ENCODE assay signal across 8 cellular contexts in the genomic region with DNA sequence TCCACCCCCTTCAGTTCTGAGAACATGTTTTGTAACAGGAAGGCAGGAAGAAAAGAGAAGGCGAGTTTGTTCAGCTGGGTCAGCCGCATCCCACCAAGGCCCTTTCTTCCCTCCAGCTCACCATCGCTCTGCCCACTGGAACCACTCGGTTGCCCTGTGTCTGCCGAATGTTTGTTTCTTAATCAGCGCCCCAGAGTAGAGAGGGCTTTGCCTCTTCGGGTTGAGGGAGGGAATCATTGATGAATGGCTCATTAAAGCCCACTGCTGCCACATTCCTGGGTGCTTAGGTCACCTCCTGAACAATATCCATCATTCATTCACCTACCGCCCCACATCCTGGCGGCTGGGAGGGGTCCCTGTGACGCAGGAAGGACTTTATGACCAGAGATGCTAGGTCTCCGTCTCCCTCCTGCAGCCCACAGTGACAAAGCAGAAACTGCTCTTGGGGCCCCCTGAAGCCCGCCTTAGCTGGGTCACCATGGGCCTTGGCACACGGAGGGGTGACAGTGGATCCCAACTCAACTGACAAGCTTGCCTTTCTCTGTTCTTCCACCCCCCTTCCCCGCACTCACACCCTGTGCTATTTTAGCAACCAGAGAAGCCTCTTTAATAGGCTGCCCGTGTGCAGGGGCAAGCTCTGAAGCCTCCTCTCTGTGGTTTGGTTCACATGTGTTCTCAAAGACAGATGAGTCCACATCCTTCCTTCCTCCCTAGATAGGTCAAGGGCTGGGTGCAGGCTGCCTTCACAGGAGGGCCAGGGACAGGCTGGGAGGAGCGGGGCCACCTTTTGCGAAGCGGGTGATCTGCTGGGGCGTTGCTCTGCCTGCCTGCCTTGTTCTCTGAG. TPM values are rescaled to one million over a fixed set of nuclear protein-coding genes. Genes with fewer than 3 reads are reported as not detected.
DNase-seq lines count a peak whose midpoint lies in the region; ATAC-seq and TF ChIP-seq lines count a peak whose summit lies in the region.

No MANE protein-coding gene starts in this region.

- H3K27me3 Mint-ChIP-seq in activated B cell treated with CpG ODN at 0.5 μM for 24 hours: no peaks in the 10 kb centered on the region
- no peaks in the 10 kb centered on the region for H3K27me3 Mint-ChIP-seq in neural crest cell (ENCODE audit: low read depth)

- H2AFZ ChIP-seq in DND-41 (ENCODE audit: low read depth, low read length): no peak overlapping the region
- H2AFZ ChIP-seq in fibroblast of lung (ENCODE audit: low read length): no peak overlapping the region

- H3K36me3 Mint-ChIP-seq in activated B cell treated with CpG ODN at 0.5 μM for 24 hours (ENCODE audit: low read depth) (peaks cover 18% of the 10 kb centered on the region), neural crest cell (ENCODE audit: low read depth) (peaks cover 4% of the 10 kb centered on the region)

- H3K4me3 Mint-ChIP-seq in activated B cell treated with CpG ODN at 0.5 μM for 24 hours (no peak overlapping the region), neural crest cell (peak overlapping the region; percentile 60)

- H3K4me1 ChIP-seq in DND-41 (ENCODE audit: insufficient read depth, low read length) (peaks cover 7% of the 10 kb centered on the region), fibroblast of lung (ENCODE audit: control insufficient read depth, extremely low read depth, insufficient read depth, low read length) (peaks cover 21% of the 10 kb centered on the region)

- H3K9ac ChIP-seq in DND-41 (ENCODE audit: low read depth, low read length): no peak overlapping the region
- peak overlapping the region; percentile 14 for H3K9ac ChIP-seq in fibroblast of lung (ENCODE audit: insufficient read depth, low read length)

- H3K27ac ChIP-seq in DND-41 (ENCODE audit: low read length): no peak overlapping the region
- H3K27ac ChIP-seq in fibroblast of lung (ENCODE audit: insufficient read depth, low read length): peak overlapping the region; percentile 86

- ATAC-seq in DND-41 (ENCODE audit: insufficient read depth, low read depth) (peak; percentile 66), activated B cell treated with CpG ODN at 0.5 μM for 24 hours (ENCODE audit: low read depth) (peak; percentile 57), HG02642 (IDR thresholded peaks at IDR 0.05; ENCODE audit: poor library complexity, unreplicated experiment) (no peak)

- H3K9me3 Mint-ChIP-seq in activated B cell treated with CpG ODN at 0.5 μM for 24 hours (no peaks in the 10 kb centered on the region), neural crest cell (no peaks in the 10 kb centered on the region)

- peak overlapping the region; percentile 79 for H3K27ac Mint-ChIP-seq in activated B cell treated with CpG ODN at 0.5 μM for 24 hours
- H3K27ac Mint-ChIP-seq in neural crest cell (ENCODE audit: unreplicated experiment): peak overlapping the region; percentile 96

- H3K9me3 ChIP-seq in DND-41 (ENCODE audit: insufficient read depth, low read length, severe bottlenecking): no peaks in the 10 kb centered on the region
- H3K9me3 ChIP-seq in fibroblast of lung (ENCODE audit: control insufficient read depth, insufficient read depth, low read depth, low read length): no peaks in the 10 kb centered on the region

- POLR2A ChIA-PET in activated B cell treated with CpG ODN at 0.5 μM for 24 hours (lab: Charles Lee): interaction anchor here (0.8 kb wide), 1 partner anchor 59 kb away, joined by 6 read pairs; no protein-coding TSS in a partner anchor

- DNase-seq in DND-41 (peak; percentile 27), HT-29 (ENCODE audit: low spot score) (peak; percentile 98), activated B cell treated with CpG ODN at 0.5 μM for 24 hours (no peak), fibroblast of lung (ENCODE audit: low read depth in 2 of 2) (peak; percentile 59 to 93), neural crest cell (ENCODE audit: low read depth, low spot score) (peak; percentile 47), hippocampal formation (lab: John Stamatoyannopoulos, UW) (no peak), occipital lobe (lab: John Stamatoyannopoulos, UW) (no peak)

- H3K36me3 ChIP-seq in DND-41 (ENCODE audit: insufficient read depth, low read length) (peaks cover 30% of the 10 kb centered on the region), fibroblast of lung (ENCODE audit: control insufficient read depth, insufficient read depth, low read length) (peaks cover 21% of the 10 kb centered on the region)

- H3K27me3 ChIP-seq in DND-41 (ENCODE audit: insufficient read depth, low read length, poor library complexity) (no peaks in the 10 kb centered on the region), fibroblast of lung (ENCODE audit: control insufficient read depth, insufficient read depth, low read length) (no peaks in the 10 kb centered on the region)

- CTCF ChIA-PET in activated B cell treated with CpG ODN at 0.5 μM for 24 hours (lab: Charles Lee): interaction anchor here (1.4 kb wide), 1 partner anchor 236 kb away, joined by 4 read pairs; a partner anchor contains a TSS

- H3K4me1 Mint-ChIP-seq in activated B cell treated with CpG ODN at 0.5 μM for 24 hours (peaks cover 63% of the 10 kb centered on the region), neural crest cell (peaks cover 88% of the 10 kb centered on the region)

- intact Hi-C loops in activated B cell treated with CpG ODN at 0.5 μM for 24 hours (cut with micrococcal nuclease): no loop called here

- H3K79me2 ChIP-seq in DND-41 (ENCODE audit: insufficient read depth, low read length) (peaks cover 94% of the 10 kb centered on the region), fibroblast of lung (ENCODE audit: control insufficient read depth, insufficient read depth, low read length) (peaks cover 89% of the 10 kb centered on the region)

- no peak overlapping the region for H3K4me2 ChIP-seq in DND-41 (ENCODE audit: insufficient read depth, low read length)
- no peak overlapping the region for H3K4me2 ChIP-seq in fibroblast of lung (ENCODE audit: extremely low read depth, insufficient read depth, low read length)

- TF ChIP-seq CTCF in DND-41 (IDR thresholded peaks at IDR 0.05; ENCODE audit: borderline replicate concordance, extremely low read depth, low read length, poor library complexity, severe bottlenecking) (no peak), activated B cell treated with CpG ODN at 0.5 μM for 24 hours (IDR thresholded peaks at IDR 0.05) (no peak), fibroblast of lung (conservative IDR thresholded peaks at IDR 0.05 in 1 of 2, IDR thresholded peaks at IDR 0.05 in 1 of 2; ENCODE audit: low read depth in 1 of 2, low read length in 2 of 2) (no peak), neural crest cell (conservative IDR thresholded peaks at IDR 0.05) (no peak)

- no peak overlapping the region for H3K4me3 ChIP-seq in DND-41 (ENCODE audit: low read depth in 1 of 2, low read length in 2 of 2)
- no peak overlapping the region for H3K4me3 ChIP-seq in fibroblast of lung (replicated peaks in 1 of 4; ENCODE audit: control extremely low read depth in 1 of 4, insufficient read depth in 1 of 4, low read depth in 3 of 4, low read length in 4 of 4)

- H4K20me1 ChIP-seq in DND-41 (ENCODE audit: insufficient read depth, low read length): peaks cover 74% of the 10 kb centered on the region
- H4K20me1 ChIP-seq in fibroblast of lung (ENCODE audit: control insufficient read depth, extremely low read depth, insufficient read depth, low read length): no peaks in the 10 kb centered on the region

RNA-seq across cellular contexts. Expression of a gene that starts 46.2 kb away (rescaled TPM):
- 1,009 and 1,083 TPM in 2 replicates for total RNA-seq in HT-29 (2014; rRNA removed; shearing (Covaris generic))
- 197 and 198 TPM in 2 replicates for total RNA-seq in activated B cell treated with CpG ODN at 0.5 μM for 24 hours
- total RNA-seq in fibroblast of lung: 65.0 and 127 TPM in 2 replicates
- polyA plus RNA-seq in fibroblast of lung: 363 and 683 TPM in 2 replicates
- polyA plus RNA-seq in fibroblast of lung (2012): 608 and 1,180 TPM in 2 replicates
- 641 and 1,577 TPM in 2 replicates for polyA minus RNA-seq in fibroblast of lung (ENCODE audit: low replicate concordance)
- 324 and 335 TPM in 2 replicates for total RNA-seq in neural crest cell
- total RNA-seq in occipital lobe: 53.2 TPM

RNA-seq across cellular contexts. Expression of a gene that starts 50.7 kb away (rescaled TPM):
- total RNA-seq in HT-29 (2014; rRNA removed; shearing (Covaris generic)): 50.6 and 53.9 TPM in 2 replicates
- 12.4 and 14.9 TPM in 2 replicates for total RNA-seq in activated B cell treated with CpG ODN at 0.5 μM for 24 hours
- 0.26 and 0.50 TPM in 2 replicates for total RNA-seq in fibroblast of lung
- 0.07 and 0.20 TPM in 2 replicates for polyA plus RNA-seq in fibroblast of lung
- polyA plus RNA-seq in fibroblast of lung (2012): 0.05 TPM in 1 of 2 replicates, not detected in the other
- polyA minus RNA-seq in fibroblast of lung (ENCODE audit: low replicate concordance): not detected in 2 replicates
- not detected in 2 replicates for total RNA-seq in neural crest cell
- not detected for total RNA-seq in occipital lobe

Comparison
In these comparisons a context has a peak if more than half of its experiments do, and no peak if none do; other contexts are left out.
1. DNase-seq: peak in DND-41 (single experiment), HT-29 (single experiment), fibroblast of lung (2 of 2) and neural crest cell (single experiment); none in activated B cell treated with CpG ODN at 0.5 μM for 24 hours (single experiment), hippocampal formation (0 of 2) and occipital lobe (single experiment).